In genomic region chr7:96709381-96710228, GRCh38 we compare ENCODE assay signal across 1 cellular context.
TF ChIP-seq lines count a peak whose summit lies in the region.

TSS of gene SEM1 (minus strand) at chr7:96709846. CDS start at chr7:96709763, 83 bp downstream.

TF ChIP-seq in K562, 482 proteins besides CTCF, POLR2A, EP300 and RAD21 (continued from another document and continues in another):
- peak in 1 of 2 experiments; percentile 60 for TF ChIP-seq AFF1 (IDR thresholded peaks at IDR 0.05; ENCODE audit: low read depth in 1 of 2, partially characterized antibody in 2 of 2)
- TF ChIP-seq KDM5B (IDR thresholded peaks at IDR 0.05; ENCODE audit: insufficient replicate concordance, low read depth, low read length), result peak; percentile 85
- no peak for TF ChIP-seq ZBTB43 (CRISPR knock-in tag; IDR thresholded peaks at IDR 0.05)
- TF ChIP-seq SP2 (IDR thresholded peaks at IDR 0.05; ENCODE audit: extremely low read depth, low read depth, low read length, poor library complexity, severe bottlenecking), result peak; percentile 86
- TF ChIP-seq XRCC5 (IDR thresholded peaks at IDR 0.05; ENCODE audit: low read depth, low read length), result no peak
- TF ChIP-seq TSC22D4 (tag; IDR thresholded peaks at IDR 0.05), result no peak
- 0 out of 2 replicates have a peak, but pooled peaks have one; percentile 29 for TF ChIP-seq SMAD4 (CRISPR knock-in tag; conservative IDR thresholded peaks at IDR 0.05)
- TF ChIP-seq ZNF165 (CRISPR knock-in tag; IDR thresholded peaks at IDR 0.05; ENCODE audit: borderline replicate concordance), result no peak
- TF ChIP-seq PRMT5 (CRISPR knock-in tag; IDR thresholded peaks at IDR 0.05), result no peak
- TF ChIP-seq CREBBP (IDR thresholded peaks at IDR 0.05; ENCODE audit: low read depth, low read length), result no peak
- TF ChIP-seq NEUROD1 (IDR thresholded peaks at IDR 0.05; ENCODE audit: borderline replicate concordance, low read depth, low read length, partially characterized antibody), result peak; percentile 13
- no peak for TF ChIP-seq ZNF121 (CRISPR knock-in tag; conservative IDR thresholded peaks at IDR 0.05)
- TF ChIP-seq NFATC3 (IDR thresholded peaks at IDR 0.05), result no peak
- no peak for TF ChIP-seq ZBTB49 (CRISPR knock-in tag; IDR thresholded peaks at IDR 0.05; ENCODE audit: borderline replicate concordance)
- TF ChIP-seq ZNF407 (IDR thresholded peaks at IDR 0.05; ENCODE audit: low read depth), result no peak
- TF ChIP-seq ZNF830 (CRISPR knock-in tag; IDR thresholded peaks at IDR 0.05), result no peak
- no peak for TF ChIP-seq PBX2 (CRISPR knock-in tag; IDR thresholded peaks at IDR 0.05; ENCODE audit: low read depth)
- TF ChIP-seq PBX2 (tag; conservative IDR thresholded peaks at IDR 0.05; ENCODE audit: low read depth), result no peak
- 0 out of 2 replicates have a peak, but pooled peaks have one; percentile 32 for TF ChIP-seq THAP7 (CRISPR knock-in tag; IDR thresholded peaks at IDR 0.05)
- TF ChIP-seq GTF2E2 (tag; IDR thresholded peaks at IDR 0.05), result peak; percentile 66; the same call in 1 of the 2 replicates
- no peak for TF ChIP-seq FOXA1 (IDR thresholded peaks at IDR 0.05; ENCODE audit: borderline replicate concordance)
- no peak for TF ChIP-seq SPI1 (IDR thresholded peaks at IDR 0.05; ENCODE audit: borderline replicate concordance, low read depth, low read length)
- TF ChIP-seq RUNX1 (IDR thresholded peaks at IDR 0.05; ENCODE audit: low read depth), result no peak
- no peak for TF ChIP-seq PTRF (tag; IDR thresholded peaks at IDR 0.05)
- TF ChIP-seq NUFIP1 (IDR thresholded peaks at IDR 0.05; ENCODE audit: partially characterized antibody), result no peak
- no peak for TF ChIP-seq IRF1 (CRISPR knock-in tag; IDR thresholded peaks at IDR 0.05; ENCODE audit: borderline replicate concordance)
- TF ChIP-seq IRF9 (tag; IDR thresholded peaks at IDR 0.05), result no peak
- 0 out of 2 replicates have a peak, but pooled peaks have one; percentile 61 for TF ChIP-seq MTA3 (IDR thresholded peaks at IDR 0.05; ENCODE audit: borderline replicate concordance)
- peak; percentile 64; the same call in 1 of the 2 replicates for TF ChIP-seq NFE2 (IDR thresholded peaks at IDR 0.05; ENCODE audit: low read depth)
- no peak for TF ChIP-seq KLF13 (tag; IDR thresholded peaks at IDR 0.05; ENCODE audit: borderline replicate concordance, low read depth)
- peak; percentile 93 for TF ChIP-seq EP400 (IDR thresholded peaks at IDR 0.05)
- no peak for TF ChIP-seq HNRNPK (IDR thresholded peaks at IDR 0.05; ENCODE audit: low read depth, low read length, poor library complexity, severe bottlenecking)
- TF ChIP-seq ZNF224 (CRISPR knock-in tag; IDR thresholded peaks at IDR 0.05), result no peak
- TF ChIP-seq ELF1 (tag; IDR thresholded peaks at IDR 0.05), result peak; percentile 87
- peak; percentile 64 for TF ChIP-seq HCFC1 (IDR thresholded peaks at IDR 0.05; ENCODE audit: low read depth, low read length)
- no peak for TF ChIP-seq DPF2 (IDR thresholded peaks at IDR 0.05)
- TF ChIP-seq JUNB (CRISPR knock-in tag; conservative IDR thresholded peaks at IDR 0.05), result no peak
- TF ChIP-seq SMARCA4 (IDR thresholded peaks at IDR 0.05), result peak; percentile 50; the same call in 1 of the 2 replicates
- TF ChIP-seq PURB (CRISPR knock-in tag; IDR thresholded peaks at IDR 0.05; ENCODE audit: low read depth), result no peak
